ENCODE assay signal across 17 cellular contexts in the genomic region with DNA sequence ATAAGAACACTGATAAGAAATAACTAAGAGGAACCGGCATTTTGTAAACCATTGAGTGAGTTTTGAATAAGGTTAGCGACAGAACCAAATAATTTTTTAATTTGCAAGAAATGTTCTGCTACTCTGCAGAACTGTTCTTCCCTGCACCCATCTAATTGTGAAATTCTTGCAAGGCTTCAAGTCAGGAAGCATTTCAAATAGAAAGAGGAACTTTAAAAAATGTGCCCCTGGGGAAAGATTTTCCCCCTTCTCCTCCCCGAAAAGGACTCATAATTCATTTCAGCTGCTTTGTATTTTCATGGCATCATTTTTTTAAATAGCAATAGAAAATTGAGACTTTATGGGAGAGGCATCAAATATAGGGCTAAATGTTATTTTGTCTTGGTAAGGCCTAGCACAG.
DNase-seq lines count a peak whose midpoint lies in the region; ATAC-seq and TF ChIP-seq lines count a peak whose summit lies in the region.
"Had no signal": no experiment of that assay in that cellular context is flagged by ENCODE, and none has a peak within 500 bp of the region (broad histone marks: within the 10 kb centered on the region; RNA-seq: fewer than 3 reads in every experiment).

No MANE protein-coding gene starts in this region.

- H3K9me3 ChIP-seq in thoracic aorta (no peaks in the 10 kb centered on the region), mucosa of descending colon (no peaks in the 10 kb centered on the region), PC-9 (ENCODE audit: insufficient read depth, low read depth) (peaks cover 12% of the 10 kb centered on the region)
- H3K9me3 ChIP-seq: tibial artery had no signal

- ATAC-seq in left cardiac atrium (peak; percentile 8 to 45), thoracic aorta (ENCODE audit: insufficient number of reproducible peaks, low FRiP score, low read depth) (no peak), mucosa of descending colon (no peak)

- H3K27ac ChIP-seq in thoracic aorta = peak overlapping the region; percentile 34 to 64
- H3K27ac ChIP-seq in PC-9 = no peak overlapping the region

- POLR2A ChIA-PET in PC-9 (lab: Charles Lee; ENCODE audit: unreplicated experiment) = interaction anchor here (0.6 kb wide), 1 partner anchor 150 kb away, joined by 12 read pairs; no protein-coding TSS in a partner anchor

- no peaks in the 10 kb centered on the region for H3K79me2 ChIP-seq in PC-9 (ENCODE audit: low read depth)

- no peak for TF ChIP-seq CTCF in thoracic aorta (IDR thresholded peaks at IDR 0.05)
- no peak for TF ChIP-seq CTCF in mucosa of descending colon (IDR thresholded peaks at IDR 0.05)
- TF ChIP-seq CTCF in PC-9 (conservative IDR thresholded peaks at IDR 0.05) = no peak

- H3K9me2 ChIP-seq in PC-9 (ENCODE audit: insufficient read depth) = 0 out of 2 replicates have a peak, but pooled peaks cover 3% of the 10 kb centered on the region

- peaks cover 38 to 65% of the 10 kb centered on the region in 2 donors for H3K4me1 ChIP-seq in thoracic aorta (ENCODE audit: control insufficient read depth in 1 of 2, low read depth in 2 of 2)
- H3K4me1 ChIP-seq in mucosa of descending colon (ENCODE audit: low read depth) = no peaks in the 10 kb centered on the region
- peaks cover 49% of the 10 kb centered on the region for H3K4me1 ChIP-seq in PC-9 (replicated peaks; ENCODE audit: insufficient read depth)

- CTCF ChIA-PET in PC-9 (lab: Charles Lee) = no interaction called here

- H3K36me3 ChIP-seq in thoracic aorta (no peaks in the 10 kb centered on the region), mucosa of descending colon (ENCODE audit: low read depth) (no peaks in the 10 kb centered on the region), PC-9 (ENCODE audit: low read depth) (no peaks in the 10 kb centered on the region)
- H3K36me3 ChIP-seq: tibial artery had no signal

- intact Hi-C loops in left cardiac atrium (cut with DNase I) (no loop called here), mucosa of descending colon (cut with DNase I, micrococcal nuclease) (no loop called here), PC-9 (cut with micrococcal nuclease; ENCODE audit: unreplicated experiment) (no loop called here)

- BruUV-seq in PC-9 (replicated peaks; lab: Mats Ljungman, UMichigan) = no TSS peak

- H3K27me3 ChIP-seq in thoracic aorta (replicated peaks; ENCODE audit: insufficient read depth) (no peaks in the 10 kb centered on the region), PC-9 (ENCODE audit: insufficient read depth, low read depth) (no peaks in the 10 kb centered on the region)
- H3K27me3 ChIP-seq: tibial artery had no signal

- H4K20me1 ChIP-seq in PC-9 (ENCODE audit: insufficient read depth) = no peaks in the 10 kb centered on the region

- no peak overlapping the region for H3K4me2 ChIP-seq in PC-9

- H3K4me3 ChIP-seq in thoracic aorta (no peak overlapping the region), mucosa of descending colon (no peak overlapping the region), PC-9 (no peak overlapping the region)
- H3K4me3 ChIP-seq: tibial artery had no signal

- peaks cover 39 to 51% (median 45%) of the 10 kb centered on the region in 3 donors for H3K4me1 Mint-ChIP-seq in IgD-negative memory B cell

- H3K27ac Mint-ChIP-seq in IgD-negative memory B cell = peak overlapping the region; percentile 95 to 99 (median 98)
- H3K27ac Mint-ChIP-seq: activated naive CD8-positive, alpha-beta T cell treated with anti-CD3 and anti-CD28 coated beads, Interleukin-2, amount 10 ng/mL, durations not matched to agents 7 days and 5 days; nephron progenitor cell; T-helper 2 cell treated with Interferon-gamma antibody and Interleukin-4, amounts not matched to agents 5 μg/mL and 100 μg/mL, for 36 hours had no signal

- H3K9me3 Mint-ChIP-seq in IgD-negative memory B cell = peaks cover 0 to 8% (median 6%) of the 10 kb centered on the region in 3 donors

- peaks cover 2% of the 10 kb centered on the region for H3K36me3 Mint-ChIP-seq in IgD-negative memory B cell

- peak overlapping the region; percentile 54 to 88 (median 82) for H3K4me3 Mint-ChIP-seq in IgD-negative memory B cell
- H3K4me3 Mint-ChIP-seq: activated naive CD8-positive, alpha-beta T cell treated with anti-CD3 and anti-CD28 coated beads, Interleukin-2, amount 10 ng/mL, durations not matched to agents 7 days and 5 days; nephron progenitor cell; T-helper 2 cell treated with Interferon-gamma antibody and Interleukin-4, amounts not matched to agents 5 μg/mL and 100 μg/mL, for 36 hours had no signal

- H3K27me3 Mint-ChIP-seq in IgD-negative memory B cell = no peaks in the 10 kb centered on the region

- H3F3A ChIP-seq in PC-9 (ENCODE audit: insufficient read depth, low read depth) = peaks cover 19% of the 10 kb centered on the region

- no peak overlapping the region for H2AFZ ChIP-seq in PC-9

- DNase-seq in SIG-M5 (lab: John Stamatoyannopoulos, UW) (peak; percentile 72), left cardiac atrium (no peak), thoracic aorta (ENCODE audit: low spot score) (no peak), mucosa of descending colon (no peak), NCI-H524 (lab: John Stamatoyannopoulos, UW) (no peak), PC-9 (no peak), NCI-H2196 (lab: John Stamatoyannopoulos, UW; ENCODE audit: unreplicated experiment) (no peak)
- DNase-seq: activated naive CD8-positive, alpha-beta T cell treated with anti-CD3 and anti-CD28 coated beads, Interleukin-2, amount 10 ng/mL, durations not matched to agents 7 days and 5 days; cortex of kidney; islet precursor cell; NCI-H187 treated with DMSO at 0.1 percent for 48 hours; nephron progenitor cell; NK-92 treated with Interleukin-12 subunit alpha and Interleukin-12 subunit beta, amount 100 ng/mL, for 24 hours; small intestine; tibial artery had no signal

Comparison
In these comparisons a context has a peak if more than half of its experiments do, and no peak if none do; other contexts are left out.
1. ATAC-seq: peak in left cardiac atrium (2 of 2); none in thoracic aorta (single experiment) and mucosa of descending colon (single experiment).